In the genomic region with DNA sequence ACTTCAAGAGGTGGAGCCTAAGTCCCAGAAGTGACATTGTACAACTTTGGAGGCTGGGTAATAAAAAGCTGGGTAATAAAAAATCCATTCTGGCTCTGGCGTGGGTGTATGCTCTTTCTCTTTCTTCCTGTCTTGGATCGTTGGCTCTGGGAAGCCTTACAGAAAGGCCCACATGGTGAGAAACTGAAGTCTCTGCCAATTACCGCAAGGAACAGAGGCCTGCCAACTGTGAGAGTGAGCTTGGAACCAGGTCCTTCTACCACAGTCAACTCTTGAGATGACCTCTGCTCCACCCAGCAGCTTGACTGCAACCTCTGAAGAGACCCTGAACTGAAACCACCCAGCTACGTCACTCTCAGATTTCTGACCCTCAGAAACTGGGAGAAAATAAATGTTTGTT, we compare ENCODE assay signal across 19 cellular contexts. TPM values are rescaled to one million over a fixed set of nuclear protein-coding genes. Genes with fewer than 3 reads are reported as not detected.
DNase-seq lines count a peak whose midpoint lies in the region; ATAC-seq, FAIRE-seq and TF ChIP-seq lines count a peak whose summit lies in the region.
"Had no signal": no experiment of that assay in that cellular context is flagged by ENCODE, and none has a peak within 500 bp of the region (broad histone marks: within the 10 kb centered on the region; RNA-seq: fewer than 3 reads in every experiment).

No MANE protein-coding gene starts in this region.

- no peaks in the 10 kb centered on the region for H3K4me1 ChIP-seq in HEK293 (ENCODE audit: control insufficient read depth, insufficient read depth, low read length)
- peaks cover 4% of the 10 kb centered on the region for H3K4me1 ChIP-seq in body of pancreas

- intact Hi-C loops in body of pancreas (cut with DNase I): no loop called here
- intact Hi-C loops in sciatic nerve (cut with DNase I): no loop called here

- H3K4me3 ChIP-seq in HEK293 (ENCODE audit: low read depth, low read length) (no peak overlapping the region), body of pancreas (no peak overlapping the region), H7 (ENCODE audit: insufficient read depth, low read depth, low read length) (no peak overlapping the region)

- FAIRE-seq in D721Med (lab: Jason Lieb, UNC): no peak
- FAIRE-seq: G401.6, GM18507 had no signal

- peak; percentile 27 for ATAC-seq in body of pancreas
- ATAC-seq in left lobe of liver: peak; percentile 93
- peak; percentile 83 for ATAC-seq in sciatic nerve

- H3K27me3 ChIP-seq in body of pancreas (no peaks in the 10 kb centered on the region), H7 (ENCODE audit: control insufficient read depth, insufficient read depth, low read length) (peaks cover 2% of the 10 kb centered on the region; the same call in 1 of the 2 replicates)

- TF ChIP-seq CTCF in HEK293 (tag by site-specific recombination; IDR thresholded peaks at IDR 0.05): no peak
- TF ChIP-seq CTCF in body of pancreas (IDR thresholded peaks at IDR 0.05): no peak
- no peak for TF ChIP-seq CTCF in D721Med (IDR thresholded peaks at IDR 0.05; ENCODE audit: insufficient read depth, missing control alignments)

- CTCF ChIA-PET in HEK293 (lab: Yijun Ruan, JAX): interaction anchor here (0.6 to 0.8 kb wide), 2 partner anchors 21 to 909 kb away, joined by 3 read pairs; no protein-coding TSS in a partner anchor

- WGBS in body of pancreas, 2 donors: 33 to 44% methylated on average over 4 of the region's 4 CpGs

- H3K27ac ChIP-seq in HEK293 (ENCODE audit: extremely low read depth, low read depth, low read length) (no peak overlapping the region), body of pancreas (peak overlapping the region in 1 of 4 donors; percentile 47)

- POLR2A ChIA-PET in HEK293 (lab: Yijun Ruan, JAX): no interaction called here

- DNase-seq in body of pancreas: no peak
- DNase-seq in left lobe of liver (ENCODE audit: low spot score): peak; percentile 49
- no peak for DNase-seq in sciatic nerve (ENCODE audit: low spot score)
- DNase-seq in H7: no peak
- no peak for DNase-seq in stimulated activated naive CD4-positive, alpha-beta T cell (lab: John Stamatoyannopoulos, UW)
- no peak for DNase-seq in D721Med (ENCODE audit: insufficient read length, low spot score)
- DNase-seq: ACHN, AML-193, COR-L47, DMS79 treated with DMSO at 0.1 percent for 48 hours, HCEC 1CT, KBM-7, NCI-H1436 treated with DMSO at 0.1 percent for 48 hours, NCI-H2029 treated with DMSO at 0.1 percent for 48 hours, NCI-H510A, NCI-H82 had no signal

- H3K36me3 ChIP-seq in HEK293 (ENCODE audit: control insufficient read depth in 2 of 2, insufficient read depth in 1 of 2, low read length in 2 of 2): no peaks in the 10 kb centered on the region; a peak in 1 of 3 replicates
- H3K36me3 ChIP-seq in body of pancreas (replicated peaks in 1 of 2; ENCODE audit: insufficient read depth in 1 of 2, low read depth in 2 of 2): no peaks in the 10 kb centered on the region
- H3K36me3 ChIP-seq in H7 (replicated peaks; ENCODE audit: control insufficient read depth, insufficient read depth, low read length): no peaks in the 10 kb centered on the region

- H3K9me3 ChIP-seq in HEK293 (ENCODE audit: control insufficient read depth, insufficient read depth, low read depth, low read length): no peaks in the 10 kb centered on the region
- H3K9me3 ChIP-seq in body of pancreas: no peaks in the 10 kb centered on the region

- no peak for TF ChIP-seq POLR2A in body of pancreas (IDR thresholded peaks at IDR 0.05)

TF ChIP-seq in HEK293, 187 proteins besides CTCF, POLR2A, EP300 and RAD21:
- TF ChIP-seq ZFHX2 (tag by site-specific recombination; conservative IDR thresholded peaks at IDR 0.05): peak; percentile 24; the same call in 1 of the 2 replicates
- TF ChIP-seq, protein P1, sequence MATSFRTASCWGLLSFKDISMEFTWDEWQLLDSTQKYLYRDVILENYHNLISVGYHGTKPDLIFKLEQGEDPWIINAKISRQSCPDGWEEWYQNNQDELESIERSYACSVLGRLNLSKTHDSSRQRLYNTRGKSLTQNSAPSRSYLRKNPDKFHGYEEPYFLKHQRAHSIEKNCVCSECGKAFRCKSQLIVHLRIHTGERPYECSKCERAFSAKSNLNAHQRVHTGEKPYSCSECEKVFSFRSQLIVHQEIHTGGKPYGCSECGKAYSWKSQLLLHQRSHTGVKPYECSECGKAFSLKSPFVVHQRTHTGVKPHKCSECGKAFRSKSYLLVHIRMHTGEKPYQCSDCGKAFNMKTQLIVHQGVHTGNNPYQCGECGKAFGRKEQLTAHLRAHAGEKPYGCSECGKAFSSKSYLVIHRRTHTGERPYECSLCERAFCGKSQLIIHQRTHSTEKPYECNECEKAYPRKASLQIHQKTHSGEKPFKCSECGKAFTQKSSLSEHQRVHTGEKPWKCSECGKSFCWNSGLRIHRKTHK (tag by site-specific recombination; IDR thresholded peaks at IDR 0.05): no peak

RNA-seq across cellular contexts. Expression of a gene that starts 51.0 kb away (rescaled TPM):
- total RNA-seq in body of pancreas: 10 to 100 TPM; 12.9 to 13.5 TPM
- 37.0 TPM for total RNA-seq in left lobe of liver
- 242 TPM for total RNA-seq in sciatic nerve
- 0.17 TPM in 1 of 2 replicates, not detected in the other for total RNA-seq in H7 (2014; rRNA removed; shearing (Covaris generic))

Comparison
In these comparisons a context has a peak if more than half of its experiments do, and no peak if none do; other contexts are left out.
1. ATAC-seq: peak in every context shown above with its lines; median percentile 93 in left lobe of liver; 83 in sciatic nerve; 27 in body of pancreas.
2. RNA of a gene that starts 51.0 kb away (total RNA-seq): 242 TPM in sciatic nerve (single experiment), 37.0 TPM in left lobe of liver (single experiment) and 12.9 to 13.5 TPM in body of pancreas; 0.17 TPM in H7; every median in the first group is over 10 times any median in the second.